1 cellular context compared by ENCODE assay signal in genomic region chr7:57769958-57770357, GRCh38.
TF ChIP-seq lines count a peak whose summit lies in the region.

No MANE protein-coding gene starts in this region.

TF ChIP-seq in SK-N-SH treated with all-trans-retinoic acid at 6 μM for 48 hours, 23 proteins besides CTCF, POLR2A, EP300 and RAD21 (continued from another document):
- TF ChIP-seq CSRNP3 (CRISPR knock-in tag; IDR thresholded peaks at IDR 0.05) (no peak), CSDC2 (CRISPR knock-in tag; IDR thresholded peaks at IDR 0.05) (no peak), ZC3H10 (CRISPR knock-in tag; IDR thresholded peaks at IDR 0.05) (no peak), ZFP3 (CRISPR knock-in tag; IDR thresholded peaks at IDR 0.05) (no peak), BACH2 (CRISPR knock-in tag; IDR thresholded peaks at IDR 0.05; ENCODE audit: borderline replicate concordance) (no peak), TCF4 (CRISPR knock-in tag; IDR thresholded peaks at IDR 0.05; ENCODE audit: borderline replicate concordance) (no peak), PPARA (CRISPR knock-in tag; IDR thresholded peaks at IDR 0.05; ENCODE audit: borderline replicate concordance) (no peak), SNAI2 (CRISPR knock-in tag; IDR thresholded peaks at IDR 0.05) (no peak), CREB5 (CRISPR knock-in tag; IDR thresholded peaks at IDR 0.05; ENCODE audit: low read depth) (no peak), TSHZ2 (CRISPR knock-in tag; IDR thresholded peaks at IDR 0.05) (no peak), RARB (CRISPR knock-in tag; IDR thresholded peaks at IDR 0.05) (no peak), ARNTL (CRISPR knock-in tag; IDR thresholded peaks at IDR 0.05; ENCODE audit: borderline replicate concordance, low read depth) (no peak), ZNF70 (CRISPR knock-in tag; IDR thresholded peaks at IDR 0.05) (no peak), ZNF8 (CRISPR knock-in tag; IDR thresholded peaks at IDR 0.05) (no peak), ISL1 (CRISPR knock-in tag; IDR thresholded peaks at IDR 0.05) (no peak), PATZ1 (CRISPR knock-in tag; IDR thresholded peaks at IDR 0.05; ENCODE audit: borderline replicate concordance) (no peak), ESRRG (CRISPR knock-in tag; IDR thresholded peaks at IDR 0.05) (no peak)
TF ChIP-seq in SK-N-SH treated with all-trans-retinoic acid at 6 μM for 48 hours: peak in this region for 0.
